Comparison of ENCODE assay signal across 17 cellular contexts in the genomic region with DNA sequence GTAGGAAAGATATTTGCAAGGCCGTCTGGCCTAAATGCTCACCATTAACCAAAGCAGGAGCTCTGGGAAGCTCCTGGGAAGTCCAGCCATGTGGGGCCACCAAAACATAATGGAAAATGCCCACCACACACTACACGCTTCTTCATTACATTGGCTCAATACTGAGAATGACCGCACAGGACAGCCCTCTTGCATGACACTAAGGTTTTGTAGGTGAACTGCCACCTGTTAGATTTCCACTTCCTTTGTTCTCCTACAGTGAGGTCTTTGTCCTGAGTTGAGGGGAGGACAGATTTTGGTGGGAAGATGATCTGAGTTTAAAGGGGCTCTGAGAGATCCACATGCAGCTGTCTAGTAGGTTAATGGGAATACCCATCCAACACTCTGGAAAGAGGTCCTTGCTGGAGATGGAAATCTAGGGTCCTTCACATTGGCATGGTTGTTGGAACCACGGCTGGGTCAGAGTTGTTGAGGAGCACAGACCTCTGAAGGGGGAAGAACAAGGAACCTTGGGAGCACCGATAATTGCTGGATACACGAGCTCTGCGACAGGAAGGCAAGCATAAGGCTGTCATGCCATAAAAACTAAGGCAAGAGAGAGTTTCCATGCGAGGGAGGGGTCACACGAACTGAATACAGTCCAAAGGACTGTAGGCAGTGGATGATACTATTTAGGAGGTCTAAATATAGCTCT.
DNase-seq lines count a peak whose midpoint lies in the region; ATAC-seq and TF ChIP-seq lines count a peak whose summit lies in the region.
"Had no signal": no experiment of that assay in that cellular context is flagged by ENCODE, and none has a peak within 500 bp of the region (broad histone marks: within the 10 kb centered on the region; RNA-seq: fewer than 3 reads in every experiment).

No MANE protein-coding gene starts in this region.

- H3K36me3 Mint-ChIP-seq in Caco-2 (ENCODE audit: insufficient read depth, unreplicated experiment) = no peaks in the 10 kb centered on the region
- no peaks in the 10 kb centered on the region for H3K36me3 Mint-ChIP-seq in dendritic cell treated with granulocyte-macrophage colony-stimulating factor and Interleukin-4, amounts not matched to agents 40 ng/mL and 50 ng/mL, for 4 days (ENCODE audit: low read depth)
- no peaks in the 10 kb centered on the region for H3K36me3 Mint-ChIP-seq in natural killer cell treated with Interleukin-12 subunit alpha and Interleukin-12 subunit beta and Interleukin-15 and Interleukin-18, amount 100 ng/mL, for 72 hours
- H3K36me3 Mint-ChIP-seq: activated naive CD8-positive, alpha-beta T cell had no signal

- DNase-seq in Caco-2 (no peak), sciatic nerve (ENCODE audit: low spot score) (peak; percentile 37), anterior cingulate cortex (lab: John Stamatoyannopoulos, UW) (no peak), DMS114 treated with DMSO at 0.1 percent for 48 hours (lab: John Stamatoyannopoulos, UW; ENCODE audit: unreplicated experiment) (no peak)
- DNase-seq in natural killer cell treated with Interleukin-12 subunit alpha and Interleukin-12 subunit beta and Interleukin-15 and Interleukin-18, amount 100 ng/mL, for 72 hours (ENCODE audit: low spot score) = no peak
- DNase-seq: activated CD4-positive, CD25-positive, alpha-beta regulatory T cell treated with anti-CD3 and anti-CD28 coated beads, Interleukin-2, amount 50 U/mL, for 72 hours; erythroblast; hippocampal formation; MG63; NCI-H187; T-helper 17 cell had no signal

- H3K9ac ChIP-seq in liver (ENCODE audit: low read depth in 1 of 2, low read length in 2 of 2) = peak overlapping the region in 1 of 2 donors; percentile 98
- H3K9ac ChIP-seq: parathyroid adenoma had no signal

- peaks cover 73% of the 10 kb centered on the region for H3K4me1 Mint-ChIP-seq in Caco-2 (ENCODE audit: low read depth, unreplicated experiment)
- peaks cover 42% of the 10 kb centered on the region for H3K4me1 Mint-ChIP-seq in dendritic cell treated with granulocyte-macrophage colony-stimulating factor and Interleukin-4, amounts not matched to agents 40 ng/mL and 50 ng/mL, for 4 days (ENCODE audit: low read depth)
- peaks cover 9 to 16% of the 10 kb centered on the region in 2 donors for H3K4me1 Mint-ChIP-seq in natural killer cell treated with Interleukin-12 subunit alpha and Interleukin-12 subunit beta and Interleukin-15 and Interleukin-18, amount 100 ng/mL, for 72 hours (ENCODE audit: low read depth in 2 of 2)

- H3K9me3 Mint-ChIP-seq in Caco-2 (ENCODE audit: unreplicated experiment) = no peaks in the 10 kb centered on the region
- no peaks in the 10 kb centered on the region for H3K9me3 Mint-ChIP-seq in dendritic cell treated with granulocyte-macrophage colony-stimulating factor and Interleukin-4, amounts not matched to agents 40 ng/mL and 50 ng/mL, for 4 days
- H3K9me3 Mint-ChIP-seq in natural killer cell treated with Interleukin-12 subunit alpha and Interleukin-12 subunit beta and Interleukin-15 and Interleukin-18, amount 100 ng/mL, for 72 hours = no peaks in the 10 kb centered on the region

- POLR2A ChIA-PET in Caco-2 (lab: Charles Lee) = interaction anchor here (0.6 to 3.6 kb wide), 8 partner anchors 9 to 789 kb away, joined by 3 to 72 read pairs (median 4); a partner anchor contains a TSS

- H3K4me1 ChIP-seq in Caco-2 = peaks cover 90% of the 10 kb centered on the region
- peaks cover 12 to 70% (median 42%) of the 10 kb centered on the region in 4 donors for H3K4me1 ChIP-seq in liver (ENCODE audit: control insufficient read depth in 4 of 4, insufficient read depth in 4 of 4, low read length in 3 of 4)

- no peaks in the 10 kb centered on the region for H3K9me3 ChIP-seq in Caco-2
- no peaks in the 10 kb centered on the region for H3K9me3 ChIP-seq in liver (ENCODE audit: control insufficient read depth in 4 of 4, low read length in 3 of 4)
- H3K9me3 ChIP-seq: MG63 had no signal

- peak overlapping the region; percentile 86 for H3K27ac Mint-ChIP-seq in Caco-2 (ENCODE audit: unreplicated experiment)
- peak overlapping the region; percentile 16 for H3K27ac Mint-ChIP-seq in dendritic cell treated with granulocyte-macrophage colony-stimulating factor and Interleukin-4, amounts not matched to agents 40 ng/mL and 50 ng/mL, for 4 days
- no peak overlapping the region for H3K27ac Mint-ChIP-seq in natural killer cell treated with Interleukin-12 subunit alpha and Interleukin-12 subunit beta and Interleukin-15 and Interleukin-18, amount 100 ng/mL, for 72 hours
- H3K27ac Mint-ChIP-seq: activated naive CD8-positive, alpha-beta T cell; T-helper 17 cell had no signal

- peak overlapping the region; percentile 92 to 98 for H3K27ac ChIP-seq in liver (ENCODE audit: low read depth in 1 of 2, low read length in 2 of 2)
- H3K27ac ChIP-seq: parathyroid adenoma had no signal

- ATAC-seq in sciatic nerve = no peak
- no peak for ATAC-seq in GM19023 (IDR thresholded peaks at IDR 0.05; ENCODE audit: unreplicated experiment)
- no peak for ATAC-seq in natural killer cell treated with Interleukin-12 subunit alpha and Interleukin-12 subunit beta and Interleukin-15 and Interleukin-18, amount 100 ng/mL, for 72 hours
- ATAC-seq: T-helper 17 cell had no signal

- H3K4me3 Mint-ChIP-seq in Caco-2 (ENCODE audit: unreplicated experiment) = peak overlapping the region; percentile 52
- no peak overlapping the region for H3K4me3 Mint-ChIP-seq in dendritic cell treated with granulocyte-macrophage colony-stimulating factor and Interleukin-4, amounts not matched to agents 40 ng/mL and 50 ng/mL, for 4 days
- H3K4me3 Mint-ChIP-seq in natural killer cell treated with Interleukin-12 subunit alpha and Interleukin-12 subunit beta and Interleukin-15 and Interleukin-18, amount 100 ng/mL, for 72 hours = no peak overlapping the region
- H3K4me3 Mint-ChIP-seq: activated naive CD8-positive, alpha-beta T cell; T-helper 17 cell had no signal

- no peaks in the 10 kb centered on the region for H3K27me3 ChIP-seq in Caco-2 (replicated peaks; ENCODE audit: control insufficient read depth, insufficient read depth, low read length)
- H3K27me3 ChIP-seq in liver (ENCODE audit: control insufficient read depth in 4 of 4, insufficient read depth in 4 of 4, low read length in 3 of 4) = no peaks in the 10 kb centered on the region
- H3K27me3 ChIP-seq: MG63 had no signal

- TF ChIP-seq RAD21 in liver (IDR thresholded peaks at IDR 0.05) = no peak

- CTCF ChIA-PET in Caco-2 (lab: Charles Lee) = interaction anchor here (0.7 to 2.5 kb wide), 12 partner anchors 9 to 374 kb away, joined by 3 to 26 read pairs (median 5); no protein-coding TSS in a partner anchor

- BruUV-seq in Caco-2 (replicated peaks; lab: Mats Ljungman, UMichigan) = TSS peak; percentile 43

- no peaks in the 10 kb centered on the region for H3K36me3 ChIP-seq in Caco-2 (ENCODE audit: control insufficient read depth, insufficient read depth, low read length)
- no peaks in the 10 kb centered on the region for H3K36me3 ChIP-seq in liver (ENCODE audit: control insufficient read depth in 4 of 4, insufficient read depth in 3 of 4, low read depth in 1 of 4, low read length in 3 of 4)
- H3K36me3 ChIP-seq: MG63 had no signal

- intact Hi-C loops in Caco-2 (cut with micrococcal nuclease; ENCODE audit: unreplicated experiment) = no loop called here
- intact Hi-C loops in dendritic cell treated with granulocyte-macrophage colony-stimulating factor and Interleukin-4, amounts not matched to agents 40 ng/mL and 50 ng/mL, for 4 days (cut with micrococcal nuclease) = no loop called here
- intact Hi-C loops in sciatic nerve (cut with DNase I) = loop anchor here (10.0 kb wide), 1 partner anchor 201 kb away; no protein-coding TSS in a partner anchor

- WGBS in liver = 62% methylated on average over 9 of the region's 9 CpGs

- TF ChIP-seq CTCF in Caco-2 (IDR thresholded peaks at IDR 0.05; ENCODE audit: insufficient read depth in 1 of 2, low read depth in 1 of 2, low read length in 1 of 2, severe bottlenecking in 1 of 2, unreplicated experiment in 1 of 2) = no peak
- TF ChIP-seq CTCF in liver (IDR thresholded peaks at IDR 0.05; ENCODE audit: low read depth, low read length, missing input control) = no peak

- no peak overlapping the region for H3K4me3 ChIP-seq in Caco-2 (ENCODE audit: low read depth, low read length)
- peak overlapping the region; percentile 32 to 44 (median 42) for H3K4me3 ChIP-seq in liver (ENCODE audit: low read depth in 1 of 3, low read length in 3 of 3)
- H3K4me3 ChIP-seq: lung, MG63 had no signal

- H3K27me3 Mint-ChIP-seq in Caco-2 (ENCODE audit: insufficient read depth, unreplicated experiment) = no peaks in the 10 kb centered on the region
- no peaks in the 10 kb centered on the region for H3K27me3 Mint-ChIP-seq in dendritic cell treated with granulocyte-macrophage colony-stimulating factor and Interleukin-4, amounts not matched to agents 40 ng/mL and 50 ng/mL, for 4 days
- no peaks in the 10 kb centered on the region for H3K27me3 Mint-ChIP-seq in natural killer cell treated with Interleukin-12 subunit alpha and Interleukin-12 subunit beta and Interleukin-15 and Interleukin-18, amount 100 ng/mL, for 72 hours
- H3K27me3 Mint-ChIP-seq: activated naive CD8-positive, alpha-beta T cell; T-helper 17 cell had no signal

TF ChIP-seq in liver, 16 proteins besides CTCF, POLR2A, EP300 and RAD21 (continues in another document):
- TF ChIP-seq FOXA2 (IDR thresholded peaks at IDR 0.05) = no peak
- TF ChIP-seq, protein P1, sequence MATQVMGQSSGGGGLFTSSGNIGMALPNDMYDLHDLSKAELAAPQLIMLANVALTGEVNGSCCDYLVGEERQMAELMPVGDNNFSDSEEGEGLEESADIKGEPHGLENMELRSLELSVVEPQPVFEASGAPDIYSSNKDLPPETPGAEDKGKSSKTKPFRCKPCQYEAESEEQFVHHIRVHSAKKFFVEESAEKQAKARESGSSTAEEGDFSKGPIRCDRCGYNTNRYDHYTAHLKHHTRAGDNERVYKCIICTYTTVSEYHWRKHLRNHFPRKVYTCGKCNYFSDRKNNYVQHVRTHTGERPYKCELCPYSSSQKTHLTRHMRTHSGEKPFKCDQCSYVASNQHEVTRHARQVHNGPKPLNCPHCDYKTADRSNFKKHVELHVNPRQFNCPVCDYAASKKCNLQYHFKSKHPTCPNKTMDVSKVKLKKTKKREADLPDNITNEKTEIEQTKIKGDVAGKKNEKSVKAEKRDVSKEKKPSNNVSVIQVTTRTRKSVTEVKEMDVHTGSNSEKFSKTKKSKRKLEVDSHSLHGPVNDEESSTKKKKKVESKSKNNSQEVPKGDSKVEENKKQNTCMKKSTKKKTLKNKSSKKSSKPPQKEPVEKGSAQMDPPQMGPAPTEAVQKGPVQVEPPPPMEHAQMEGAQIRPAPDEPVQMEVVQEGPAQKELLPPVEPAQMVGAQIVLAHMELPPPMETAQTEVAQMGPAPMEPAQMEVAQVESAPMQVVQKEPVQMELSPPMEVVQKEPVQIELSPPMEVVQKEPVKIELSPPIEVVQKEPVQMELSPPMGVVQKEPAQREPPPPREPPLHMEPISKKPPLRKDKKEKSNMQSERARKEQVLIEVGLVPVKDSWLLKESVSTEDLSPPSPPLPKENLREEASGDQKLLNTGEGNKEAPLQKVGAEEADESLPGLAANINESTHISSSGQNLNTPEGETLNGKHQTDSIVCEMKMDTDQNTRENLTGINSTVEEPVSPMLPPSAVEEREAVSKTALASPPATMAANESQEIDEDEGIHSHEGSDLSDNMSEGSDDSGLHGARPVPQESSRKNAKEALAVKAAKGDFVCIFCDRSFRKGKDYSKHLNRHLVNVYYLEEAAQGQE (IDR thresholded peaks at IDR 0.05) = no peak
- no peak for TF ChIP-seq SP1 (IDR thresholded peaks at IDR 0.05)

Comparison
In these comparisons a context has a peak if more than half of its experiments do, and no peak if none do; other contexts are left out.
1. H3K27ac Mint-ChIP-seq: peak in Caco-2 (single experiment) and dendritic cell treated with granulocyte-macrophage colony-stimulating factor and Interleukin-4, amounts not matched to agents 40 ng/mL and 50 ng/mL, for 4 days (single experiment); none in natural killer cell treated with Interleukin-12 subunit alpha and Interleukin-12 subunit beta and Interleukin-15 and Interleukin-18, amount 100 ng/mL, for 72 hours (0 of 2).